Comparison of ENCODE assay signal across 8 cellular contexts in the genomic region with DNA sequence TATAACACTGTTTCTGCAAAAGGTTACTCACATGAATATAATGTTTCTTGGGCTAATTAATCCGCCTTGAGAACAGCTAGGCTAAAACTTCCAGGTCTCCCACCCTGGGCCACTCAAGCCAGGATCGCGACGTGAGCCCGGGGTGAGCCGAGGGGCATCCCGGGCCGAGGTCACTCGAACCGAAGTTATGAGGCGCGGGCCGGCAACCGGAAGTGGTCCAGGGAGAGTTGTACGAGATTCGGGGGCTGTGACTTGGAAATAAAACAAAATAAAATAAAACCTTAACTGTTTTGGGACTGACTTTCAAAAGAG.
DNase-seq lines count a peak whose midpoint lies in the region; ATAC-seq and TF ChIP-seq lines count a peak whose summit lies in the region.

No MANE protein-coding gene starts in this region.

- H3K27ac ChIP-seq in RWPE2 (ENCODE audit: poor library complexity, severe bottlenecking): peak overlapping the region; percentile 63

- no peak for TF ChIP-seq CTCF in RWPE2 (IDR thresholded peaks at IDR 0.05; ENCODE audit: poor library complexity, severe bottlenecking)
- TF ChIP-seq CTCF in fibroblast of pulmonary artery (IDR thresholded peaks at IDR 0.05; ENCODE audit: low read length, missing control alignments): no peak

- peak; percentile 21 for ATAC-seq in GM18867 (IDR thresholded peaks at IDR 0.05; ENCODE audit: unreplicated experiment)
- ATAC-seq in HG02759 (IDR thresholded peaks at IDR 0.05; ENCODE audit: unreplicated experiment): peak; percentile 24
- ATAC-seq in RWPE2 (ENCODE audit: low read depth): no peak

- no peaks in the 10 kb centered on the region for H3K9me3 ChIP-seq in RWPE2 (ENCODE audit: severe bottlenecking)

- H3K4me3 ChIP-seq in RWPE2 (ENCODE audit: severe bottlenecking) (peak overlapping the region; percentile 63), fibroblast of pulmonary artery (replicated peaks; ENCODE audit: low read depth, low read length) (peak overlapping the region; percentile 68)

- H3K27me3 ChIP-seq in RWPE2 (ENCODE audit: insufficient read depth, poor library complexity, severe bottlenecking): no peaks in the 10 kb centered on the region

- DNase-seq in RWPE2 (ENCODE audit: low spot score) (no peak), fibroblast of pulmonary artery (ENCODE audit: low read depth) (no peak), pons (ENCODE audit: low spot score) (peak; percentile 3), glomerular visceral epithelial cell (ENCODE audit: extremely low spot score) (no peak), NCI-H146 treated with DMSO at 0.1 percent for 48 hours (lab: John Stamatoyannopoulos, UW; ENCODE audit: unreplicated experiment) (no peak)
- no peak for DNase-seq in activated CD4-positive, alpha-beta T cell treated with anti-CD3 and anti-CD28 coated beads, Interleukin-2, amount 50 U/mL, for 48 hours

- peaks cover 22% of the 10 kb centered on the region for H3K4me1 ChIP-seq in RWPE2 (ENCODE audit: insufficient read depth, poor library complexity, severe bottlenecking)

- H3K36me3 ChIP-seq in RWPE2 (ENCODE audit: low read depth): peaks cover 15% of the 10 kb centered on the region
